In genomic region chr5:60740322-60740721, GRCh38 we compare ENCODE assay signal across 7 cellular contexts.
"Had no signal": no experiment of that assay in that cellular context is flagged by ENCODE, and none has a peak within 500 bp of the region (broad histone marks: within the 10 kb centered on the region; RNA-seq: fewer than 3 reads in every experiment).

No MANE protein-coding gene starts in this region.

- H3K4me2 ChIP-seq: KMS-11 had no signal

- DNase-seq: IMR-90, KBM-7, KG1 had no signal

- H3K27ac ChIP-seq: HL-60, KMS-11 had no signal

- H3K9ac ChIP-seq: KMS-11 had no signal

- FAIRE-seq: HTR-8/SVneo had no signal

- H3K27ac Mint-ChIP-seq: IgD-negative memory B cell had no signal

- H3K4me1 Mint-ChIP-seq: IgD-negative memory B cell had no signal

- H3K4me3 Mint-ChIP-seq: IgD-negative memory B cell had no signal
